ENCODE assay signal across 10 cellular contexts in genomic region chr17:82240506-82241182, GRCh38. TPM values are rescaled to one million over a fixed set of nuclear protein-coding genes. Genes with fewer than 3 reads are reported as not detected.
DNase-seq lines count a peak whose midpoint lies in the region; ATAC-seq and TF ChIP-seq lines count a peak whose summit lies in the region.
"Had no signal": no experiment of that assay in that cellular context is flagged by ENCODE, and none has a peak within 500 bp of the region (broad histone marks: within the 10 kb centered on the region; RNA-seq: fewer than 3 reads in every experiment).

No MANE protein-coding gene starts in this region.

- CTCF ChIA-PET in activated CD4-positive, alpha-beta T cell treated with anti-CD3 and anti-CD28 coated beads, Interleukin-2, amount 10 ng/mL, durations not matched to agents 7 days and 5 days (lab: Charles Lee) = interaction anchor here (1.1 to 2.0 kb wide), 3 partner anchors 15 to 289 kb away, joined by 4 to 6 read pairs (median 5); no protein-coding TSS in a partner anchor

- intact Hi-C loops in lower lobe of right lung (cut with DNase I) = no loop called here

- H3K27me3 ChIP-seq in lower lobe of right lung (ENCODE audit: low read depth) (no peaks in the 10 kb centered on the region), thoracic aorta (replicated peaks; ENCODE audit: insufficient read depth) (no peaks in the 10 kb centered on the region)

- no peak for DNase-seq in activated CD4-positive, alpha-beta T cell treated with anti-CD3 and anti-CD28 coated beads, Interleukin-2, amount 10 ng/mL, durations not matched to agents 7 days and 5 days
- DNase-seq in activated CD4-positive, alpha-beta T cell treated with anti-CD3 and anti-CD28 coated beads, Interleukin-2, amount 50 U/mL, for 4 hours = no peak
- no peak for DNase-seq in activated naive CD8-positive, alpha-beta T cell treated with anti-CD3 and anti-CD28 coated beads, Interleukin-2, amount 50 U/mL, for 24 hours
- DNase-seq in lower lobe of right lung (peak; percentile 46), thoracic aorta (ENCODE audit: low spot score) (no peak), RPMI8226 (no peak), SKM-1 (lab: John Stamatoyannopoulos, UW; ENCODE audit: unreplicated experiment) (no peak)
- DNase-seq: NCI-H748 treated with DMSO at 0.1 percent for 48 hours, retina had no signal

- H3K9me3 Mint-ChIP-seq in activated CD4-positive, alpha-beta T cell treated with anti-CD3 and anti-CD28 coated beads, Interleukin-2, amount 10 ng/mL, durations not matched to agents 7 days and 5 days = no peaks in the 10 kb centered on the region
- no peaks in the 10 kb centered on the region for H3K9me3 Mint-ChIP-seq in activated naive CD8-positive, alpha-beta T cell treated with anti-CD3 and anti-CD28 coated beads, Interleukin-2, amount 50 U/mL, for 24 hours

- H3K9me3 ChIP-seq in lower lobe of right lung = no peaks in the 10 kb centered on the region
- no peaks in the 10 kb centered on the region for H3K9me3 ChIP-seq in thoracic aorta

- ATAC-seq in activated naive CD8-positive, alpha-beta T cell treated with anti-CD3 and anti-CD28 coated beads, Interleukin-2, amount 50 U/mL, for 24 hours = no peak
- ATAC-seq in lower lobe of right lung (no peak), thoracic aorta (ENCODE audit: insufficient number of reproducible peaks, low FRiP score, low read depth) (no peak), GM19351 (IDR thresholded peaks at IDR 0.05; ENCODE audit: unreplicated experiment) (no peak)

- H3K4me3 ChIP-seq in lower lobe of right lung (no peak overlapping the region), thoracic aorta (no peak overlapping the region)

- H3K27me3 Mint-ChIP-seq in activated CD4-positive, alpha-beta T cell treated with anti-CD3 and anti-CD28 coated beads, Interleukin-2, amount 10 ng/mL, durations not matched to agents 7 days and 5 days = no peaks in the 10 kb centered on the region
- H3K27me3 Mint-ChIP-seq in activated naive CD8-positive, alpha-beta T cell treated with anti-CD3 and anti-CD28 coated beads, Interleukin-2, amount 50 U/mL, for 24 hours = no peaks in the 10 kb centered on the region

- peak overlapping the region; percentile 86 for H3K27ac Mint-ChIP-seq in activated CD4-positive, alpha-beta T cell treated with anti-CD3 and anti-CD28 coated beads, Interleukin-2, amount 10 ng/mL, durations not matched to agents 7 days and 5 days
- H3K27ac Mint-ChIP-seq in activated naive CD8-positive, alpha-beta T cell treated with anti-CD3 and anti-CD28 coated beads, Interleukin-2, amount 50 U/mL, for 24 hours = peak overlapping the region; percentile 42

- H3K27ac ChIP-seq in lower lobe of right lung (peak overlapping the region; percentile 82), thoracic aorta (peak overlapping the region; percentile 59 to 81)

- H3K36me3 Mint-ChIP-seq in activated CD4-positive, alpha-beta T cell treated with anti-CD3 and anti-CD28 coated beads, Interleukin-2, amount 10 ng/mL, durations not matched to agents 7 days and 5 days (ENCODE audit: low read depth) = peaks cover 34% of the 10 kb centered on the region
- H3K36me3 Mint-ChIP-seq in activated naive CD8-positive, alpha-beta T cell treated with anti-CD3 and anti-CD28 coated beads, Interleukin-2, amount 50 U/mL, for 24 hours (ENCODE audit: low read depth) = peaks cover 20% of the 10 kb centered on the region

- TF ChIP-seq CTCF in lower lobe of right lung (IDR thresholded peaks at IDR 0.05) (no peak), thoracic aorta (IDR thresholded peaks at IDR 0.05) (no peak)

- POLR2A ChIA-PET in activated CD4-positive, alpha-beta T cell treated with anti-CD3 and anti-CD28 coated beads, Interleukin-2, amount 10 ng/mL, durations not matched to agents 7 days and 5 days (lab: Charles Lee) = interaction anchor here (0.5 kb wide), 1 partner anchor 24 kb away, joined by 4 read pairs; no protein-coding TSS in a partner anchor

- H3K36me3 ChIP-seq in lower lobe of right lung (peaks cover 70% of the 10 kb centered on the region), thoracic aorta (peaks cover 26% of the 10 kb centered on the region)

- H3K4me3 Mint-ChIP-seq in activated CD4-positive, alpha-beta T cell treated with anti-CD3 and anti-CD28 coated beads, Interleukin-2, amount 10 ng/mL, durations not matched to agents 7 days and 5 days = no peak overlapping the region
- H3K4me3 Mint-ChIP-seq in activated naive CD8-positive, alpha-beta T cell treated with anti-CD3 and anti-CD28 coated beads, Interleukin-2, amount 50 U/mL, for 24 hours = no peak overlapping the region

- H3K4me1 Mint-ChIP-seq in activated CD4-positive, alpha-beta T cell treated with anti-CD3 and anti-CD28 coated beads, Interleukin-2, amount 10 ng/mL, durations not matched to agents 7 days and 5 days = peaks cover 61% of the 10 kb centered on the region
- peaks cover 46% of the 10 kb centered on the region for H3K4me1 Mint-ChIP-seq in activated naive CD8-positive, alpha-beta T cell treated with anti-CD3 and anti-CD28 coated beads, Interleukin-2, amount 50 U/mL, for 24 hours

- peaks cover 80% of the 10 kb centered on the region for H3K4me1 ChIP-seq in lower lobe of right lung
- peaks cover 52 to 70% of the 10 kb centered on the region in 2 donors for H3K4me1 ChIP-seq in thoracic aorta (ENCODE audit: control insufficient read depth in 1 of 2, low read depth in 2 of 2)

RNA-seq across cellular contexts. Expression of gene SLC16A3, which starts 11.8 kb away (rescaled TPM):
- total RNA-seq in activated CD4-positive, alpha-beta T cell treated with anti-CD3 and anti-CD28 coated beads, Interleukin-2, amount 10 ng/mL, durations not matched to agents 7 days and 5 days = 100 to 1,000 TPM; 104 to 140 TPM
- total RNA-seq in lower lobe of right lung (81.9 TPM), thoracic aorta (100 to 1,000 TPM in 1 of 2 donors, 10 to 100 TPM in 1; 76.0 to 113 TPM)

RNA-seq across cellular contexts. Expression of gene CCDC57, which starts 28.0 kb away (rescaled TPM):
- total RNA-seq in activated CD4-positive, alpha-beta T cell treated with anti-CD3 and anti-CD28 coated beads, Interleukin-2, amount 10 ng/mL, durations not matched to agents 7 days and 5 days = 10 to 100 TPM; 60.5 to 69.7 TPM
- total RNA-seq in lower lobe of right lung (63.4 TPM), thoracic aorta (10 to 100 TPM; 19.4 to 58.1 TPM)

RNA-seq across cellular contexts. Expression of gene CSNK1D, which starts 32.9 kb away (rescaled TPM):
- total RNA-seq in activated CD4-positive, alpha-beta T cell treated with anti-CD3 and anti-CD28 coated beads, Interleukin-2, amount 10 ng/mL, durations not matched to agents 7 days and 5 days = 100 to 1,000 TPM; 115 to 142 TPM
- total RNA-seq in lower lobe of right lung (146 TPM), thoracic aorta (10 to 100 TPM; 69.5 to 71.9 TPM)
